ENCODE assay signal across 1 cellular context in the genomic region with DNA sequence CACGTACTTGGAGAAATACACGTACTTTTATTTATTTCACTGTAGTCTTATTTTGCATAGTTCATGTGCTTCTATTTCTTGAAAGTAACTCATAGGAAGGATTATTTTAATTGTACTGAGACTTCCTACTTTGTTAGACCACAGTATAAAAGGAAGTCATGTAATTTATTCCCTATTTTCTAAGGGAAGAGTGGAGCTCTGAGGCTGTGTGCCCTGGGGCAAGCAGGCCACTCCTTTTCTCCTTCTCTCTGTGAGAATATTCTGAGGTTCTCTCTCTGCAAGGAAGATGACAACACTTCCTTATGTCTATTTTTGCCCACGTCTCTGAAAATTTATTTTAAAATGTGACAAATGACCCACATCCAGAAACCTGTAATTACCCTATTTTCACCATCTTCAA.
TF ChIP-seq lines count a peak whose summit lies in the region.

No MANE protein-coding gene starts in this region.

TF ChIP-seq in GM12878, 131 proteins besides CTCF, POLR2A, EP300 and RAD21 (continued from another document):
- TF ChIP-seq, protein P1, sequence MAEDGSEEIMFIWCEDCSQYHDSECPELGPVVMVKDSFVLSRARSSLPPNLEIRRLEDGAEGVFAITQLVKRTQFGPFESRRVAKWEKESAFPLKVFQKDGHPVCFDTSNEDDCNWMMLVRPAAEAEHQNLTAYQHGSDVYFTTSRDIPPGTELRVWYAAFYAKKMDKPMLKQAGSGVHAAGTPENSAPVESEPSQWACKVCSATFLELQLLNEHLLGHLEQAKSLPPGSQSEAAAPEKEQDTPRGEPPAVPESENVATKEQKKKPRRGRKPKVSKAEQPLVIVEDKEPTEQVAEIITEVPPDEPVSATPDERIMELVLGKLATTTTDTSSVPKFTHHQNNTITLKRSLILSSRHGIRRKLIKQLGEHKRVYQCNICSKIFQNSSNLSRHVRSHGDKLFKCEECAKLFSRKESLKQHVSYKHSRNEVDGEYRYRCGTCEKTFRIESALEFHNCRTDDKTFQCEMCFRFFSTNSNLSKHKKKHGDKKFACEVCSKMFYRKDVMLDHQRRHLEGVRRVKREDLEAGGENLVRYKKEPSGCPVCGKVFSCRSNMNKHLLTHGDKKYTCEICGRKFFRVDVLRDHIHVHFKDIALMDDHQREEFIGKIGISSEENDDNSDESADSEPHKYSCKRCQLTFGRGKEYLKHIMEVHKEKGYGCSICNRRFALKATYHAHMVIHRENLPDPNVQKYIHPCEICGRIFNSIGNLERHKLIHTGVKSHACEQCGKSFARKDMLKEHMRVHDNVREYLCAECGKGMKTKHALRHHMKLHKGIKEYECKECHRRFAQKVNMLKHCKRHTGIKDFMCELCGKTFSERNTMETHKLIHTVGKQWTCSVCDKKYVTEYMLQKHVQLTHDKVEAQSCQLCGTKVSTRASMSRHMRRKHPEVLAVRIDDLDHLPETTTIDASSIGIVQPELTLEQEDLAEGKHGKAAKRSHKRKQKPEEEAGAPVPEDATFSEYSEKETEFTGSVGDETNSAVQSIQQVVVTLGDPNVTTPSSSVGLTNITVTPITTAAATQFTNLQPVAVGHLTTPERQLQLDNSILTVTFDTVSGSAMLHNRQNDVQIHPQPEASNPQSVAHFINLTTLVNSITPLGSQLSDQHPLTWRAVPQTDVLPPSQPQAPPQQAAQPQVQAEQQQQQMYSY (CRISPR knock-in tag; IDR thresholded peaks at IDR 0.05) = no peak
- peak; percentile 29; the same call in 1 of the 2 replicates for TF ChIP-seq MEF2A (IDR thresholded peaks at IDR 0.05; ENCODE audit: insufficient read depth, low read depth, low read length)
